26 cellular contexts compared by ENCODE assay signal in the genomic region with DNA sequence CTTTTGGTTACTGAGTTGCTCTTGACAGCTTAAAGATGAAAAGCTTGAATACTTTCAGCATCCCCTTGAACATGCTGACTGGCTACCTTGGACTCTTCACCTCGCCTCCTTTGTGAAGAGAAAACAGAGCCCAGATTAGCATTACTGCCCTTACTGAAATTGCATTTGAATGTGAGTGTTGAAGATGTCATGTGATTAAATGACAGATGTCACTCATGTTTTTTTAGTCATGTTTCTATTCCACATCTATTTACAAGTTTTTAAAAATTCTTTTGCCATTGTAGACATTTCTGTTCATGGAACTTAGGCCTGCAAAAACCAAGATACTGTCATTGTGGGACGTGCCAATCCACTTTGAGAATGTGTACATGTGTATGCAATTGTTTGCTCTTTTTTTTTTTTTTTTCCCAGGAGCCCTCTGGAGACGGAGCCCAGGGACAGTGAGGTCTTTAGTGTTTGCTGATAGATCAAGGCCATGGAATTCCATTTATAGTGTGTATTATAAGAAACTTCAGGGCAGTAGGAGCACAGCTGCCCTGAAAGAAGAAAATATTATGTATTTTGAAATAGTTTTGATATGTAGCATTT.
"Had no signal": no experiment of that assay in that cellular context is flagged by ENCODE, and none has a peak within 500 bp of the region (broad histone marks: within the 10 kb centered on the region; RNA-seq: fewer than 3 reads in every experiment).

No MANE protein-coding gene starts in this region.

- FAIRE-seq: astrocyte, urothelium cell line had no signal

- H3K27ac Mint-ChIP-seq: activated CD4-positive, alpha-beta T cell treated with anti-CD3 and anti-CD28 coated beads, Interleukin-2, amount 10 ng/mL, durations not matched to agents 7 days and 5 days; activated CD8-positive, alpha-beta T cell treated with anti-CD3 and anti-CD28 coated beads, Interleukin-2, amount 10 ng/mL, durations not matched to agents 7 days and 5 days; activated naive CD8-positive, alpha-beta T cell; activated T-helper 17 cell treated with anti-CD3 and anti-CD28 coated beads, Interleukin-2, amount 50 U/mL, for 72 hours; immature natural killer cell had no signal

- H3K4me3 Mint-ChIP-seq: activated CD4-positive, alpha-beta T cell treated with anti-CD3 and anti-CD28 coated beads, Interleukin-2, amount 10 ng/mL, durations not matched to agents 7 days and 5 days; activated CD8-positive, alpha-beta T cell treated with anti-CD3 and anti-CD28 coated beads, Interleukin-2, amount 10 ng/mL, durations not matched to agents 7 days and 5 days; activated naive CD8-positive, alpha-beta T cell; activated T-helper 17 cell treated with anti-CD3 and anti-CD28 coated beads, Interleukin-2, amount 50 U/mL, for 72 hours; central memory CD8-positive, alpha-beta T cell; immature natural killer cell; naive thymus-derived CD4-positive, alpha-beta T cell; neural crest cell had no signal

- H3K27me3 ChIP-seq: adrenal gland, breast epithelium, foreskin keratinocyte, hepatocyte, tibial artery had no signal

- H3K36me3 ChIP-seq: adrenal gland, breast epithelium, lower lobe of right lung, tibial artery, WERI-Rb-1 had no signal

- H3K9me3 Mint-ChIP-seq: activated T-helper 17 cell treated with anti-CD3 and anti-CD28 coated beads, Interleukin-2, amount 50 U/mL, for 72 hours; central memory CD8-positive, alpha-beta T cell; immature natural killer cell; neural crest cell had no signal

- H3K9me3 ChIP-seq: adrenal gland, breast epithelium, lower lobe of right lung, tibial artery had no signal

- H3K27me3 Mint-ChIP-seq: activated CD4-positive, alpha-beta T cell treated with anti-CD3 and anti-CD28 coated beads, Interleukin-2, amount 10 ng/mL, durations not matched to agents 7 days and 5 days; activated naive CD8-positive, alpha-beta T cell; activated T-helper 17 cell treated with anti-CD3 and anti-CD28 coated beads, Interleukin-2, amount 50 U/mL, for 72 hours; central memory CD8-positive, alpha-beta T cell; naive thymus-derived CD4-positive, alpha-beta T cell had no signal

- H3K36me3 Mint-ChIP-seq: activated naive CD8-positive, alpha-beta T cell; immature natural killer cell had no signal

- H3K4me3 ChIP-seq: adrenal gland, breast epithelium, coronary artery, hepatocyte, lower lobe of right lung, tibial artery had no signal

- H3K27ac ChIP-seq: adrenal gland, breast epithelium, coronary artery, foreskin keratinocyte, hepatocyte, lower lobe of right lung, tibial artery, WERI-Rb-1 had no signal

- DNase-seq: activated CD4-positive, alpha-beta T cell treated with anti-CD3 and anti-CD28 coated beads, Interleukin-2, amount 10 ng/mL, durations not matched to agents 7 days and 5 days; activated CD4-positive, CD25-positive, alpha-beta regulatory T cell treated with anti-CD3 and anti-CD28 coated beads, Interleukin-2, amount 50 U/mL, for 72 hours; activated CD8-positive, alpha-beta T cell treated with anti-CD3 and anti-CD28 coated beads, Interleukin-2, amount 10 ng/mL, durations not matched to agents 7 days and 5 days; activated naive CD4-positive, alpha-beta T cell; adrenal gland; effector CD4-positive, alpha-beta T cell; foreskin keratinocyte; glutamatergic neuron; immature natural killer cell; lower lobe of right lung; naive thymus-derived CD4-positive, alpha-beta T cell; occipital lobe; stimulated activated CD4-positive, alpha-beta T cell treated with anti-CD3 and anti-CD28 coated beads, Interleukin-2, amount 100 ng/mL, for 48 hours; stimulated activated naive CD4-positive, alpha-beta T cell; tibial artery; WERI-Rb-1 had no signal

- H3K4me1 ChIP-seq: breast epithelium, foreskin keratinocyte, tibial artery had no signal

- ATAC-seq: activated CD8-positive, alpha-beta T cell treated with anti-CD3 and anti-CD28 coated beads, Interleukin-2, amount 10 ng/mL, durations not matched to agents 7 days and 5 days; activated T-helper 17 cell treated with anti-CD3 and anti-CD28 coated beads, Interleukin-2, amount 50 U/mL, for 72 hours; foreskin keratinocyte; left lobe of liver; lower lobe of right lung; naive thymus-derived CD4-positive, alpha-beta T cell had no signal
